1 cellular context compared by ENCODE assay signal in the genomic region with DNA sequence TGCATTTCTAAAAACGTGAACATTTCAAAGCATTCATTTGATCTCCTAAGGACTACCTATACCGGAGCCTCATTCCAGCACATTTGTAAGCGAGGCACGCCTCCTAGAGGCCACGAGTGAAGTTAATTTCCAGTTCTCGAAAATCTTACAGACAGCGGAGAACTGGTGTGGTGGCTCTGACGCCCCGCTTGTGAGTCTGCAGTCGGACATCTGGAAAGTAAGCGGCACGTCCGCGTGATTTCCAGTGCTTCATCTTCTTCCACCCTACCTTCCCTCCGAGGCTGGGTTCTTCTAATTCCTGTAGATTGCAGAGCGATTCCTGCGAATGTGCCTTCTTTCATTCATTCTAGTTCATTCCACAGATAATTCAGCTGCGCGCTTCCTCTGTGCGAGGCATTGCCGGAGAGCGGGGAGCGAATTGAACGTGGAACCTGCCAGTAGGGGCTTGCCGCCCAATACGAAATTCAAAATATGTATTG.
TF ChIP-seq lines count a peak whose summit lies in the region.

No MANE protein-coding gene starts in this region.

TF ChIP-seq in HEK293, 187 proteins besides CTCF, POLR2A, EP300 and RAD21 (continued from another document):
- TF ChIP-seq, protein P1, sequence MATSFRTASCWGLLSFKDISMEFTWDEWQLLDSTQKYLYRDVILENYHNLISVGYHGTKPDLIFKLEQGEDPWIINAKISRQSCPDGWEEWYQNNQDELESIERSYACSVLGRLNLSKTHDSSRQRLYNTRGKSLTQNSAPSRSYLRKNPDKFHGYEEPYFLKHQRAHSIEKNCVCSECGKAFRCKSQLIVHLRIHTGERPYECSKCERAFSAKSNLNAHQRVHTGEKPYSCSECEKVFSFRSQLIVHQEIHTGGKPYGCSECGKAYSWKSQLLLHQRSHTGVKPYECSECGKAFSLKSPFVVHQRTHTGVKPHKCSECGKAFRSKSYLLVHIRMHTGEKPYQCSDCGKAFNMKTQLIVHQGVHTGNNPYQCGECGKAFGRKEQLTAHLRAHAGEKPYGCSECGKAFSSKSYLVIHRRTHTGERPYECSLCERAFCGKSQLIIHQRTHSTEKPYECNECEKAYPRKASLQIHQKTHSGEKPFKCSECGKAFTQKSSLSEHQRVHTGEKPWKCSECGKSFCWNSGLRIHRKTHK (tag by site-specific recombination; IDR thresholded peaks at IDR 0.05), result no peak
- no peak for TF ChIP-seq ZNF391 (tag by site-specific recombination; IDR thresholded peaks at IDR 0.05; ENCODE audit: borderline replicate concordance, low read depth)
- TF ChIP-seq, protein P2, sequence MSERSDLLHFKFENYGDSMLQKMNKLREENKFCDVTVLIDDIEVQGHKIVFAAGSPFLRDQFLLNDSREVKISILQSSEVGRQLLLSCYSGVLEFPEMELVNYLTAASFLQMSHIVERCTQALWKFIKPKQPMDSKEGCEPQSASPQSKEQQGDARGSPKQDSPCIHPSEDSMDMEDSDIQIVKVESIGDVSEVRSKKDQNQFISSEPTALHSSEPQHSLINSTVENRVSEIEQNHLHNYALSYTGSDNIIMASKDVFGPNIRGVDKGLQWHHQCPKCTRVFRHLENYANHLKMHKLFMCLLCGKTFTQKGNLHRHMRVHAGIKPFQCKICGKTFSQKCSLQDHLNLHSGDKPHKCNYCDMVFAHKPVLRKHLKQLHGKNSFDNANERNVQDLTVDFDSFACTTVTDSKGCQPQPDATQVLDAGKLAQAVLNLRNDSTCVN (tag by site-specific recombination; optimal IDR thresholded peaks at IDR 0.05), result peak; percentile 19
- TF ChIP-seq, protein P3, sequence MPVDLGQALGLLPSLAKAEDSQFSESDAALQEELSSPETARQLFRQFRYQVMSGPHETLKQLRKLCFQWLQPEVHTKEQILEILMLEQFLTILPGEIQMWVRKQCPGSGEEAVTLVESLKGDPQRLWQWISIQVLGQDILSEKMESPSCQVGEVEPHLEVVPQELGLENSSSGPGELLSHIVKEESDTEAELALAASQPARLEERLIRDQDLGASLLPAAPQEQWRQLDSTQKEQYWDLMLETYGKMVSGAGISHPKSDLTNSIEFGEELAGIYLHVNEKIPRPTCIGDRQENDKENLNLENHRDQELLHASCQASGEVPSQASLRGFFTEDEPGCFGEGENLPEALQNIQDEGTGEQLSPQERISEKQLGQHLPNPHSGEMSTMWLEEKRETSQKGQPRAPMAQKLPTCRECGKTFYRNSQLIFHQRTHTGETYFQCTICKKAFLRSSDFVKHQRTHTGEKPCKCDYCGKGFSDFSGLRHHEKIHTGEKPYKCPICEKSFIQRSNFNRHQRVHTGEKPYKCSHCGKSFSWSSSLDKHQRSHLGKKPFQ (tag by site-specific recombination; IDR thresholded peaks at IDR 0.05), result no peak
- no peak for TF ChIP-seq ZNF354C (tag by site-specific recombination; IDR thresholded peaks at IDR 0.05; ENCODE audit: borderline replicate concordance, low read depth)
- TF ChIP-seq ZNF571 (tag by site-specific recombination; IDR thresholded peaks at IDR 0.05), result no peak
- no peak for TF ChIP-seq RBAK (tag by site-specific recombination; IDR thresholded peaks at IDR 0.05)
- TF ChIP-seq MEIS1 (CRISPR knock-in tag; IDR thresholded peaks at IDR 0.05; ENCODE audit: borderline replicate concordance), result no peak
- no peak for TF ChIP-seq ZNF76 (tag by site-specific recombination; IDR thresholded peaks at IDR 0.05; ENCODE audit: borderline replicate concordance, low read depth)
- TF ChIP-seq ZBTB48 (tag by site-specific recombination; IDR thresholded peaks at IDR 0.05), result no peak
- TF ChIP-seq ZNF660 (tag by site-specific recombination; IDR thresholded peaks at IDR 0.05), result peak; percentile 84
- TF ChIP-seq ZSCAN30 (tag by site-specific recombination; IDR thresholded peaks at IDR 0.05), result peak; percentile 73
- no peak for TF ChIP-seq PRDM1 (tag by site-specific recombination; IDR thresholded peaks at IDR 0.05)
- no peak for TF ChIP-seq ZNF664 (tag by site-specific recombination; IDR thresholded peaks at IDR 0.05)
- TF ChIP-seq ZBTB21 (tag by site-specific recombination; IDR thresholded peaks at IDR 0.05), result no peak
- TF ChIP-seq ZFP41 (tag by site-specific recombination; IDR thresholded peaks at IDR 0.05; ENCODE audit: borderline replicate concordance), result no peak
- no peak for TF ChIP-seq ZNF670 (tag by site-specific recombination; IDR thresholded peaks at IDR 0.05; ENCODE audit: low read depth)
- TF ChIP-seq HOXA7 (CRISPR knock-in tag; IDR thresholded peaks at IDR 0.05; ENCODE audit: borderline replicate concordance), result no peak
